5 cellular contexts compared by ENCODE assay signal in genomic region chr1:173680152-173680551, GRCh38. TPM values are rescaled to one million over a fixed set of nuclear protein-coding genes. Genes with fewer than 3 reads are reported as not detected.
"Had no signal": no experiment of that assay in that cellular context is flagged by ENCODE, and none has a peak within 500 bp of the region (broad histone marks: within the 10 kb centered on the region; RNA-seq: fewer than 3 reads in every experiment).

No MANE protein-coding gene starts in this region.

RNA-seq across cellular contexts. Expression of gene ANKRD45, which starts 10.5 kb away (rescaled TPM):
- total RNA-seq: HepG2 had no signal
- polyA plus RNA-seq: HepG2, IgD-negative memory B cell, IMR-90 had no signal

RNA-seq across cellular contexts. Expression of gene TEX50, which starts 45.0 kb away (rescaled TPM):
- total RNA-seq: HepG2, HT-29, HT1080, IMR-90 had no signal
- polyA plus RNA-seq: HepG2, IgD-negative memory B cell, IMR-90 had no signal
